In genomic region chr7:30562909-30563308, GRCh38 we compare ENCODE assay signal across 20 cellular contexts. TPM values are rescaled to one million over a fixed set of nuclear protein-coding genes. Genes with fewer than 3 reads are reported as not detected.
A peak's percentile ranks its signal among the peaks of the same experiment; 100 is the strongest.
DNase-seq lines count a peak whose midpoint lies in the region; ATAC-seq and TF ChIP-seq lines count a peak whose summit lies in the region.
"Had no signal": no experiment of that assay in that cellular context is flagged by ENCODE, and none has a peak within 500 bp of the region (broad histone marks: within the 10 kb centered on the region; RNA-seq: fewer than 3 reads in every experiment).

No MANE protein-coding gene starts in this region.

- no peaks in the 10 kb centered on the region for H3K27me3 ChIP-seq in IMR-90 (ENCODE audit: control insufficient read depth, insufficient read depth, low read length)
- H3K27me3 ChIP-seq in PC-9 (ENCODE audit: insufficient read depth, low read depth) = no peaks in the 10 kb centered on the region
- H3K27me3 ChIP-seq: hepatocyte, tibial artery had no signal

- no TSS peak for BruUV-seq in IMR-90 (replicated peaks; lab: Mats Ljungman, UMichigan)
- no TSS peak for BruUV-seq in PC-9 (replicated peaks; lab: Mats Ljungman, UMichigan)

- H4K91ac ChIP-seq in IMR-90 (ENCODE audit: insufficient read depth, low read depth, low read length) = no peak overlapping the region

- H2BK20ac ChIP-seq in IMR-90 (ENCODE audit: low read depth, low read length) = no peak overlapping the region

- H3K4me3 ChIP-seq in IMR-90 (ENCODE audit: insufficient read depth, low read depth, low read length) (no peak overlapping the region), PC-9 (no peak overlapping the region)
- H3K4me3 ChIP-seq: hepatocyte, lung, SK-N-MC, smooth muscle cell, tibial artery had no signal

- H3K9me3 Mint-ChIP-seq in central memory CD8-positive, alpha-beta T cell = no peaks in the 10 kb centered on the region
- no peaks in the 10 kb centered on the region for H3K9me3 Mint-ChIP-seq in nephron
- H3K9me3 Mint-ChIP-seq: activated naive CD8-positive, alpha-beta T cell treated with anti-CD3 and anti-CD28 coated beads, Interleukin-2, amount 50 U/mL, for 24 hours; H9; IgD-negative memory B cell had no signal

- no peak for TF ChIP-seq POLR2A in IMR-90 (IDR thresholded peaks at IDR 0.05; ENCODE audit: low read depth, low read length)

- H2BK5ac ChIP-seq in IMR-90 (ENCODE audit: low read depth, low read length, poor library complexity, severe bottlenecking) = no peak overlapping the region

- DNase-seq in IMR-90 (no peak), PC-9 (no peak), OCI-M1 (lab: John Stamatoyannopoulos, UW) (no peak)
- DNase-seq in central memory CD8-positive, alpha-beta T cell (ENCODE audit: low spot score in 2 of 2) = no peak
- no peak for DNase-seq in stimulated activated CD4-positive, alpha-beta T cell treated with anti-CD3 and anti-CD28 coated beads, Interleukin-2, amount 100 ng/mL, for 48 hours
- no peak for DNase-seq in stimulated activated CD4-positive, alpha-beta T cell treated with anti-CD3 and anti-CD28 coated beads, Interleukin-1b, Interleukin-23, amount 100 ng/mL, for 48 hours
- DNase-seq: activated CD8-positive, alpha-beta memory T cell treated with anti-CD3 and anti-CD28 coated beads, Interleukin-2, amount 50 U/mL, for 4 hours; activated naive CD8-positive, alpha-beta T cell treated with anti-CD3 and anti-CD28 coated beads, Interleukin-2, amount 50 U/mL, for 24 hours; H9; stimulated activated CD4-positive, alpha-beta T cell treated with anti-CD3 and anti-CD28 coated beads, Interleukin-4, amount 100 ng/mL, for 24 hours; stimulated activated naive CD4-positive, alpha-beta T cell treated with Interleukin-2 at 50 U/mL for 16 hours; T-helper 2 cell; tibial artery had no signal

- no peak overlapping the region for H4K5ac ChIP-seq in IMR-90 (ENCODE audit: low read depth, low read length)

- dilution Hi-C loops in IMR-90 (cut with HindIII; ENCODE audit: low sequenced_read_pairs, unreplicated experiment) = no loop called here

- POLR2A ChIA-PET in IMR-90 (lab: Charles Lee; ENCODE audit: unreplicated experiment) = no interaction called here
- POLR2A ChIA-PET in PC-9 (lab: Charles Lee; ENCODE audit: unreplicated experiment) = interaction anchor here (0.6 to 0.7 kb wide), 2 partner anchors 186 to 397 kb away, joined by 3 read pairs; no protein-coding TSS in a partner anchor

- H3K79me2 ChIP-seq in PC-9 (ENCODE audit: low read depth) = no peaks in the 10 kb centered on the region
- H3K79me2 ChIP-seq: hepatocyte had no signal

- H2AK5ac ChIP-seq in IMR-90 (ENCODE audit: low read depth, low read length) = no peak overlapping the region

- H3K23ac ChIP-seq in IMR-90 (ENCODE audit: low read depth, low read length) = no peak overlapping the region; the same call in 1 of the 2 replicates

- no peak for TF ChIP-seq RAD21 in IMR-90 (IDR thresholded peaks at IDR 0.05; ENCODE audit: low read length)

- H3K9ac ChIP-seq in IMR-90 (ENCODE audit: low read depth, low read length) = no peak overlapping the region

- H3F3A ChIP-seq in PC-9 (ENCODE audit: insufficient read depth, low read depth) = peaks cover 8% of the 10 kb centered on the region; the same call in 1 of the 2 replicates

- H3K27ac ChIP-seq in IMR-90 (ENCODE audit: insufficient read depth, low read length) = no peak overlapping the region
- no peak overlapping the region for H3K27ac ChIP-seq in PC-9
- H3K27ac ChIP-seq: hepatocyte, SK-N-MC, tibial artery had no signal

- peaks cover 6% of the 10 kb centered on the region for H3K4me1 ChIP-seq in IMR-90 (ENCODE audit: control insufficient read depth, insufficient read depth, low read length)
- H3K4me1 ChIP-seq in PC-9 (replicated peaks; ENCODE audit: insufficient read depth) = peaks cover 15% of the 10 kb centered on the region

- no peaks in the 10 kb centered on the region; the same call in 1 of the 2 replicates for H3K9me1 ChIP-seq in IMR-90 (ENCODE audit: insufficient read depth, low read length)

- WGBS in IMR-90 (ENCODE audit: extremely low coverage in 2 of 2, insufficient read length in 1 of 2), 2 experiments = 64% methylated on average over 3 of the region's 8 CpGs; no CpG with 5 or more reads in 1 of the 2 experiments

- no peak overlapping the region for H2BK120ac ChIP-seq in IMR-90 (ENCODE audit: low read depth, low read length)

- no peak overlapping the region for H4K8ac ChIP-seq in IMR-90 (ENCODE audit: low read depth in 2 of 2, low read length in 2 of 2)

- TF ChIP-seq CTCF in IMR-90 (conservative IDR thresholded peaks at IDR 0.05; ENCODE audit: low read depth, low read length) = no peak
- no peak for TF ChIP-seq CTCF in PC-9 (conservative IDR thresholded peaks at IDR 0.05)
- no peak for TF ChIP-seq CTCF in nephron (IDR thresholded peaks at IDR 0.05; ENCODE audit: unreplicated experiment in 3 of 3)

- H2AK9ac ChIP-seq in IMR-90 (replicated peaks; ENCODE audit: low read depth, low read length, poor library complexity) = no peak overlapping the region

- H3K9me3 ChIP-seq in IMR-90 (ENCODE audit: control insufficient read depth, insufficient read depth, low read length) (no peaks in the 10 kb centered on the region), PC-9 (ENCODE audit: insufficient read depth, low read depth) (no peaks in the 10 kb centered on the region)
- H3K9me3 ChIP-seq: tibial artery had no signal

- no peaks in the 10 kb centered on the region for H4K20me1 ChIP-seq in IMR-90 (ENCODE audit: insufficient read depth, low read length)
- no peaks in the 10 kb centered on the region for H4K20me1 ChIP-seq in PC-9 (ENCODE audit: insufficient read depth)

- in situ Hi-C loops in IMR-90 (cut with MboI; ENCODE audit: low sequenced_read_pairs) = loop anchor here (5.0 to 10.0 kb wide), 2 partner anchors 286 to 398 kb away; no protein-coding TSS in a partner anchor

- H3K36me3 ChIP-seq in IMR-90 (ENCODE audit: control insufficient read depth, insufficient read depth, low read length) (peaks cover 11% of the 10 kb centered on the region; the same call in 1 of the 2 replicates), PC-9 (ENCODE audit: low read depth) (no peaks in the 10 kb centered on the region; the same call in 1 of the 2 replicates)

- no peaks in the 10 kb centered on the region for H3K4me1 Mint-ChIP-seq in central memory CD8-positive, alpha-beta T cell
- H3K4me1 Mint-ChIP-seq in nephron = peaks cover 11% of the 10 kb centered on the region
- H3K4me1 Mint-ChIP-seq: IgD-negative memory B cell had no signal

- CTCF ChIA-PET in IMR-90 (lab: Yijun Ruan, JAX) (interaction anchor here (1.9 kb wide), 1 partner anchor 14 kb away, joined by 5 read pairs; no protein-coding TSS in a partner anchor), PC-9 (lab: Charles Lee) (interaction anchor here (1.2 to 3.0 kb wide), 4 partner anchors 12 to 52 kb away, joined by 3 to 20 read pairs (median 14); no protein-coding TSS in a partner anchor)

- no peak overlapping the region for H3K18ac ChIP-seq in IMR-90 (ENCODE audit: low read depth, low read length)

- peak overlapping the region; percentile 44 for H2AFZ ChIP-seq in IMR-90 (replicated peaks; ENCODE audit: low read length, poor library complexity)
- H2AFZ ChIP-seq in PC-9 = no peak overlapping the region
- H2AFZ ChIP-seq: hepatocyte had no signal

- intact Hi-C loops in IMR-90 (cut with micrococcal nuclease) = no loop called here
- intact Hi-C loops in PC-9 (cut with micrococcal nuclease; ENCODE audit: unreplicated experiment) = loop anchor here (2.0 to 10.0 kb wide), 7 partner anchors 58 to 1641 kb away; partner anchors contain the start of genes GGCT, NOD1 and SCRN1

- H3K79me1 ChIP-seq in IMR-90 (ENCODE audit: low read depth in 1 of 2, low read length in 2 of 2) = no peaks in the 10 kb centered on the region

- no peak overlapping the region for H3K14ac ChIP-seq in IMR-90 (replicated peaks; ENCODE audit: low read depth, low read length)

- no peak overlapping the region for H2BK15ac ChIP-seq in IMR-90 (ENCODE audit: low read depth, low read length)

- peaks cover 5% of the 10 kb centered on the region for H3K36me3 Mint-ChIP-seq in central memory CD8-positive, alpha-beta T cell (ENCODE audit: insufficient read depth)
- H3K36me3 Mint-ChIP-seq in nephron (ENCODE audit: low read depth) = peaks cover 7% of the 10 kb centered on the region

- H3K27me3 Mint-ChIP-seq in central memory CD8-positive, alpha-beta T cell = no peaks in the 10 kb centered on the region
- peaks cover 5% of the 10 kb centered on the region for H3K27me3 Mint-ChIP-seq in nephron (ENCODE audit: low read depth)
- H3K27me3 Mint-ChIP-seq: activated naive CD8-positive, alpha-beta T cell treated with anti-CD3 and anti-CD28 coated beads, Interleukin-2, amount 50 U/mL, for 24 hours; IgD-negative memory B cell had no signal

- no peak overlapping the region for H3K56ac ChIP-seq in IMR-90 (ENCODE audit: extremely low read depth, insufficient read depth, low read length)

- no peak for ATAC-seq in IMR-90 (ENCODE audit: low read depth)
- ATAC-seq in central memory CD8-positive, alpha-beta T cell (replicated peaks; ENCODE audit: extremely low read depth, poor library complexity, severe bottlenecking) = no peak
- no peak for ATAC-seq in GM21360 (IDR thresholded peaks at IDR 0.05; ENCODE audit: unreplicated experiment)
- ATAC-seq: activated naive CD8-positive, alpha-beta T cell treated with anti-CD3 and anti-CD28 coated beads, Interleukin-2, amount 50 U/mL, for 24 hours had no signal

- H3K27ac Mint-ChIP-seq in central memory CD8-positive, alpha-beta T cell (ENCODE audit: low read depth) = peak overlapping the region; percentile 60
- peak overlapping the region; percentile 40 to 53 (median 49) for H3K27ac Mint-ChIP-seq in nephron
- H3K27ac Mint-ChIP-seq: activated naive CD8-positive, alpha-beta T cell treated with anti-CD3 and anti-CD28 coated beads, Interleukin-2, amount 50 U/mL, for 24 hours; H9; IgD-negative memory B cell had no signal

- no peak overlapping the region for H3K4me2 ChIP-seq in IMR-90 (ENCODE audit: low read depth, low read length)
- H3K4me2 ChIP-seq in PC-9 = peak overlapping the region; percentile 10; the same call in 1 of the 2 replicates
- H3K4me2 ChIP-seq: hepatocyte, smooth muscle cell had no signal

- H3K9me2 ChIP-seq in PC-9 (ENCODE audit: insufficient read depth) = no peaks in the 10 kb centered on the region

- H3K4ac ChIP-seq in IMR-90 (ENCODE audit: low read depth, low read length) = no peak overlapping the region

- no peak overlapping the region for H3K4me3 Mint-ChIP-seq in central memory CD8-positive, alpha-beta T cell
- no peak overlapping the region for H3K4me3 Mint-ChIP-seq in nephron
- H3K4me3 Mint-ChIP-seq: activated naive CD8-positive, alpha-beta T cell treated with anti-CD3 and anti-CD28 coated beads, Interleukin-2, amount 50 U/mL, for 24 hours; H9; IgD-negative memory B cell had no signal

TF ChIP-seq in IMR-90, 13 proteins besides CTCF, POLR2A, EP300 and RAD21 (continues in another document):
- TF ChIP-seq SMC3 (IDR thresholded peaks at IDR 0.05; ENCODE audit: low read depth, low read length) = no peak

RNA-seq across cellular contexts. Expression of gene GARS1, which starts 31.8 kb away (rescaled TPM):
- total RNA-seq in IMR-90 (2012; rRNA removed) (105 and 209 TPM in 2 replicates), PC-9 (2021) (272 and 274 TPM in 2 replicates)
- 494 and 551 TPM in 2 replicates for polyA plus RNA-seq in IMR-90 (2012; rRNA removed)
- polyA plus RNA-seq in IMR-90 (2012; cell fraction: cytosol; rRNA removed) = 298 and 1,288 TPM in 2 replicates
- 125 and 513 TPM in 2 replicates for polyA plus RNA-seq in IMR-90 (2012; cell fraction: nucleus; rRNA removed; ENCODE audit: low replicate concordance)

RNA-seq across cellular contexts. Expression of gene GGCT, which starts 58.3 kb away (rescaled TPM):
- 12.0 and 17.5 TPM in 2 replicates for total RNA-seq in IMR-90 (2012; rRNA removed)
- 18.6 and 19.1 TPM in 2 replicates for polyA plus RNA-seq in IMR-90 (2012; rRNA removed)
- polyA plus RNA-seq in IMR-90 (2012; cell fraction: cytosol; rRNA removed) = 12.4 and 17.8 TPM in 2 replicates
- polyA plus RNA-seq in IMR-90 (2012; cell fraction: nucleus; rRNA removed; ENCODE audit: low replicate concordance) = 3.6 and 4.5 TPM in 2 replicates
- total RNA-seq in PC-9 (2021) = 151 and 162 TPM in 2 replicates
